15 cellular contexts compared by ENCODE assay signal in the genomic region with DNA sequence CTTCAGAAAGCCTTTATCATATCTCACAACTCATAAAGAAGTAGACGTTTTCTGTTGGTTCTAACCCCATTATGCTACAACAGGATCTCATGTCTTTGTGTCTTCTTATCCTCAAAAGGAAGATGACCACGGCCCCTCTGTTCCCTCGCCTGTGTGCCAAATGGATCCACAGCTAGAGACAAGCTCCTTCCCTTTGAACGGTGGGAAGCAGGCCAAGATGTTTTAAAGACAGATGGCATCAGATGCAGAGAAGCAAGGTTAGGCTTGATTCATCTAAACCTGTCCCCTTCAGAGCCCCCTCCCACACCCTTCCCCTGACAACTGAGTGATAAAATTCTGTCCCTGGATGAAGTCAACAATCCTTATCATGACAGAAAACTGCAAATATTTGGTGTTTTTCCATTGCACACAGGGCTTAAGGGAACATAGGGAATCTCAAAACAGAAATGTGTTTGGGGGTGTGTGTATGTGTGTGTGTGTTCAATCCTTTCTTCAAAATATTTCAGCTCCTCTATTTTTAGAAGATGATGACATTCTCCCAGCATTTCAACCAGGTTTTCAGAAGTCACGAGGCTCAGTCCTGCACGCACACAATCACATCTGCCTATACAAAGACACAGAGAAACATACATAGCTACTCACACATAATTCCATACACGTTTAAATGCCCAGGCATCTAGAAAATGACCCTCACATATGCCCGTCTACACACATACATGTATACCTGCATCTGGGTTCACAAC. TPM values are rescaled to one million over a fixed set of nuclear protein-coding genes. Genes with fewer than 3 reads are reported as not detected.
DNase-seq lines count a peak whose midpoint lies in the region; ATAC-seq and TF ChIP-seq lines count a peak whose summit lies in the region.
"Had no signal": no experiment of that assay in that cellular context is flagged by ENCODE, and none has a peak within 500 bp of the region (broad histone marks: within the 10 kb centered on the region; RNA-seq: fewer than 3 reads in every experiment).

No MANE protein-coding gene starts in this region.

- intact Hi-C loops in IMR-90 (cut with micrococcal nuclease), result no loop called here
- intact Hi-C loops in mammary epithelial cell (cut with micrococcal nuclease), result no loop called here
- intact Hi-C loops in PC-3 (cut with micrococcal nuclease), result no loop called here

- H3K9ac ChIP-seq in IMR-90 (ENCODE audit: low read depth, low read length), result no peak overlapping the region
- no peak overlapping the region for H3K9ac ChIP-seq in mammary epithelial cell (ENCODE audit: insufficient read depth, low read length)
- no peak overlapping the region for H3K9ac ChIP-seq in PC-3 (ENCODE audit: low read length)

- CTCF ChIA-PET in IMR-90 (lab: Yijun Ruan, JAX) (interaction anchor here (1.6 kb wide), 1 partner anchor 20 kb away, joined by 4 read pairs; no protein-coding TSS in a partner anchor), mammary epithelial cell (lab: Charles Lee; ENCODE audit: low non-redundant PET) (no interaction called here), PC-3 (lab: Charles Lee) (no interaction called here)

- DNase-seq in IMR-90 (peak; percentile 66), cerebellar cortex (ENCODE audit: low spot score) (peak; percentile 85), hepatic stellate cell (ENCODE audit: low spot score) (peak; percentile 59), mammary epithelial cell (no peak), PC-3 (no peak), DMS114 treated with DMSO at 0.1 percent for 48 hours (lab: John Stamatoyannopoulos, UW; ENCODE audit: unreplicated experiment) (no peak)
- DNase-seq: activated naive CD8-positive, alpha-beta T cell treated with anti-CD3 and anti-CD28 coated beads for 36 hours; CD4-positive, alpha-beta T cell; effector memory CD4-positive, alpha-beta T cell; glutamatergic neuron; occipital lobe; T-helper 17 cell had no signal

- H3K4me2 ChIP-seq in IMR-90 (ENCODE audit: low read depth, low read length) (peak overlapping the region; percentile 4; the same call in 1 of the 2 replicates), mammary epithelial cell (ENCODE audit: insufficient read depth, low read depth, low read length) (no peak overlapping the region), PC-3 (ENCODE audit: low read length) (no peak overlapping the region)

- H2AK5ac ChIP-seq in IMR-90 (ENCODE audit: low read depth, low read length), result peak overlapping the region; percentile 80; the same call in 1 of the 2 replicates

- TF ChIP-seq CTCF in IMR-90 (conservative IDR thresholded peaks at IDR 0.05; ENCODE audit: low read depth, low read length) (no peak), mammary epithelial cell (conservative IDR thresholded peaks at IDR 0.05 in 1 of 2, IDR thresholded peaks at IDR 0.05 in 1 of 2; ENCODE audit: extremely low read depth in 1 of 2, insufficient read depth in 1 of 2, low read depth in 1 of 2, low read length in 2 of 2) (no peak), PC-3 (conservative IDR thresholded peaks at IDR 0.05; ENCODE audit: low read depth, low read length) (no peak)

- H3K4me1 ChIP-seq in IMR-90 (ENCODE audit: control insufficient read depth, insufficient read depth, low read length), result peaks cover 9% of the 10 kb centered on the region; the same call in 1 of the 2 replicates
- H3K4me1 ChIP-seq in mammary epithelial cell (ENCODE audit: insufficient read depth, low read length), result no peaks in the 10 kb centered on the region
- no peaks in the 10 kb centered on the region for H3K4me1 ChIP-seq in PC-3 (ENCODE audit: insufficient read depth, low read length)

- peak overlapping the region in 1 of 2 experiments; percentile 71; a peak in 1 of 4 replicates for H4K8ac ChIP-seq in IMR-90 (ENCODE audit: low read depth in 2 of 2, low read length in 2 of 2)

- H3K27ac ChIP-seq in IMR-90 (ENCODE audit: insufficient read depth, low read length) (peak overlapping the region; percentile 67; the same call in 1 of the 2 replicates), temporal lobe (ENCODE audit: low read depth, low read length) (peak overlapping the region; percentile 88), mammary epithelial cell (ENCODE audit: insufficient read depth, low read depth, low read length) (no peak overlapping the region), PC-3 (ENCODE audit: low read length) (no peak overlapping the region)

- H3K14ac ChIP-seq in IMR-90 (replicated peaks; ENCODE audit: low read depth, low read length), result peak overlapping the region; percentile 76

- peak overlapping the region; percentile 77 for H3K18ac ChIP-seq in IMR-90 (ENCODE audit: low read depth, low read length)

- H3K9me2 ChIP-seq in PC-3 (replicated peaks; ENCODE audit: low read length), result no peaks in the 10 kb centered on the region

- H3F3A ChIP-seq in PC-3 (ENCODE audit: low read length, unreplicated experiment), result no peaks in the 10 kb centered on the region

- in situ Hi-C loops in IMR-90 (cut with MboI; ENCODE audit: low sequenced_read_pairs) (no loop called here), mammary epithelial cell (cut with MboI; ENCODE audit: low sequenced_read_pairs in 2 of 2) (loop anchor here in 1 of 2 donors (10.0 kb wide), 1 partner anchor 106 kb away; no protein-coding TSS in a partner anchor)

- TF ChIP-seq RAD21 in IMR-90 (IDR thresholded peaks at IDR 0.05; ENCODE audit: low read length), result no peak

- BruUV-seq in IMR-90 (replicated peaks; lab: Mats Ljungman, UMichigan) (no TSS peak), mammary epithelial cell (replicated peaks; lab: Mats Ljungman, UMichigan) (no TSS peak), PC-3 (replicated peaks; lab: Mats Ljungman, UMichigan) (no TSS peak)

- peaks cover 4% of the 10 kb centered on the region; the same call in 1 of the 2 replicates for H3K9me1 ChIP-seq in IMR-90 (ENCODE audit: insufficient read depth, low read length)

- peak overlapping the region; percentile 29 for H2BK5ac ChIP-seq in IMR-90 (ENCODE audit: low read depth, low read length, poor library complexity, severe bottlenecking)

- dilution Hi-C loops in IMR-90 (cut with HindIII; ENCODE audit: low sequenced_read_pairs, unreplicated experiment) (no loop called here), mammary epithelial cell (cut with HindIII; ENCODE audit: low sequenced_read_pairs) (no loop called here)

- H2AK9ac ChIP-seq in IMR-90 (replicated peaks; ENCODE audit: low read depth, low read length, poor library complexity), result no peak overlapping the region

- ATAC-seq in IMR-90 (ENCODE audit: low read depth), result peak; percentile 37
- no peak for ATAC-seq in HG02623 (IDR thresholded peaks at IDR 0.05; ENCODE audit: unreplicated experiment)
- no peak for ATAC-seq in PC-3
- ATAC-seq: Panc1, T-helper 17 cell had no signal

- peak overlapping the region; percentile 85; the same call in 1 of the 2 replicates for H2BK120ac ChIP-seq in IMR-90 (ENCODE audit: low read depth, low read length)

- no peaks in the 10 kb centered on the region for H3K79me2 ChIP-seq in mammary epithelial cell (ENCODE audit: insufficient read depth, low read length)
- no peaks in the 10 kb centered on the region for H3K79me2 ChIP-seq in PC-3 (ENCODE audit: low read length)

- peak overlapping the region; percentile 86 for H2BK20ac ChIP-seq in IMR-90 (ENCODE audit: low read depth, low read length)

- H3K56ac ChIP-seq in IMR-90 (ENCODE audit: extremely low read depth, insufficient read depth, low read length), result no peak overlapping the region

- H3K4me3 ChIP-seq in IMR-90 (ENCODE audit: insufficient read depth, low read depth, low read length) (no peak overlapping the region), mammary epithelial cell (replicated peaks in 1 of 3; ENCODE audit: insufficient read depth in 1 of 3, low read depth in 2 of 3, low read length in 3 of 3) (no peak overlapping the region), PC-3 (ENCODE audit: low read length) (no peak overlapping the region)

- 0% methylated on average over 1 of the region's 8 CpGs; no CpG with 5 or more reads in 1 of the 2 experiments for WGBS in IMR-90 (ENCODE audit: extremely low coverage in 2 of 2, insufficient read length in 1 of 2), 2 experiments
- WGBS in mammary epithelial cell (ENCODE audit: low coverage, missing lambda C conversion rate), result 62% methylated on average over 7 of the region's 8 CpGs

- H4K20me1 ChIP-seq in IMR-90 (ENCODE audit: insufficient read depth, low read length) (no peaks in the 10 kb centered on the region), mammary epithelial cell (ENCODE audit: insufficient read depth, low read length) (no peaks in the 10 kb centered on the region), PC-3 (ENCODE audit: low read length) (no peaks in the 10 kb centered on the region)

- peak overlapping the region; percentile 42; the same call in 1 of the 3 replicates for H2BK15ac ChIP-seq in IMR-90 (ENCODE audit: low read depth, low read length)

- POLR2A ChIA-PET in IMR-90 (lab: Charles Lee; ENCODE audit: unreplicated experiment), result interaction anchor here (0.6 kb wide), 1 partner anchor 64 kb away, joined by 3 read pairs; no protein-coding TSS in a partner anchor
- POLR2A ChIA-PET in PC-3 (lab: Charles Lee; ENCODE audit: unreplicated experiment), result no interaction called here

- H2AFZ ChIP-seq in IMR-90 (replicated peaks; ENCODE audit: low read length, poor library complexity) (peak overlapping the region; percentile 8), mammary epithelial cell (ENCODE audit: low read depth, low read length) (no peak overlapping the region), PC-3 (ENCODE audit: low read length) (no peak overlapping the region)

- H3K9me3 ChIP-seq in IMR-90 (ENCODE audit: control insufficient read depth, insufficient read depth, low read length), result no peaks in the 10 kb centered on the region
- H3K9me3 ChIP-seq in mammary epithelial cell (replicated peaks; ENCODE audit: insufficient read depth, low read length), result no peaks in the 10 kb centered on the region
- H3K9me3 ChIP-seq in PC-3 (ENCODE audit: low read length), result no peaks in the 10 kb centered on the region

- peak overlapping the region; percentile 88; the same call in 1 of the 2 replicates for H3K23ac ChIP-seq in IMR-90 (ENCODE audit: low read depth, low read length)

- H3K27me3 ChIP-seq in IMR-90 (ENCODE audit: control insufficient read depth, insufficient read depth, low read length) (peaks cover 29% of the 10 kb centered on the region), mammary epithelial cell (ENCODE audit: insufficient read depth, low read length) (no peaks in the 10 kb centered on the region), PC-3 (ENCODE audit: low read length) (peaks cover 84% of the 10 kb centered on the region)

- H3K36me3 ChIP-seq in IMR-90 (ENCODE audit: control insufficient read depth, insufficient read depth, low read length) (no peaks in the 10 kb centered on the region), mammary epithelial cell (ENCODE audit: insufficient read depth, low read length) (no peaks in the 10 kb centered on the region), PC-3 (ENCODE audit: low read depth, low read length) (no peaks in the 10 kb centered on the region)

- peak overlapping the region; percentile 38; the same call in 1 of the 2 replicates for H4K91ac ChIP-seq in IMR-90 (ENCODE audit: insufficient read depth, low read depth, low read length)

- H4K5ac ChIP-seq in IMR-90 (ENCODE audit: low read depth, low read length), result peak overlapping the region; percentile 18

- peak overlapping the region; percentile 51 for H3K4ac ChIP-seq in IMR-90 (ENCODE audit: low read depth, low read length)

- H3K79me1 ChIP-seq in IMR-90 (ENCODE audit: low read depth in 1 of 2, low read length in 2 of 2), result no peaks in the 10 kb centered on the region

- TF ChIP-seq POLR2A in IMR-90 (IDR thresholded peaks at IDR 0.05; ENCODE audit: low read depth, low read length), result no peak

RNA-seq across cellular contexts. Expression of a gene that starts 27.8 kb away (rescaled TPM):
- 0.18 and 0.28 TPM in 2 replicates for total RNA-seq in IMR-90 (2012; rRNA removed)
- polyA plus RNA-seq in IMR-90 (2012; rRNA removed), result 2.4 and 2.7 TPM in 2 replicates
- 0.64 and 2.9 TPM in 2 replicates for polyA plus RNA-seq in IMR-90 (2012; cell fraction: cytosol; rRNA removed)
- 1.0 and 1.8 TPM in 2 replicates for polyA plus RNA-seq in IMR-90 (2012; cell fraction: nucleus; rRNA removed; ENCODE audit: low replicate concordance)
- 2.2 TPM for total RNA-seq in temporal lobe
- total RNA-seq in mammary epithelial cell, result 1 to 10 TPM in 1 of 2 donors, not detected in 1; 1.5 TPM
- polyA plus RNA-seq in mammary epithelial cell, result not detected
- polyA minus RNA-seq in mammary epithelial cell, result not detected
- total RNA-seq in PC-3 (2014; rRNA removed), result not detected in 2 replicates
- total RNA-seq: CD4-positive, alpha-beta T cell; T-helper 17 cell had no signal

Comparison
In these comparisons a context has a peak if more than half of its experiments do, and no peak if none do; other contexts are left out.
1. DNase-seq: peak in IMR-90 (single experiment), cerebellar cortex (single experiment) and hepatic stellate cell (single experiment); none in mammary epithelial cell (single experiment), PC-3 (single experiment) and DMS114 treated with DMSO at 0.1 percent for 48 hours (single experiment).
2. H3K27ac ChIP-seq: peak in IMR-90 (single experiment) and temporal lobe (single experiment); none in mammary epithelial cell (single experiment) and PC-3 (single experiment).